16 cellular contexts compared by ENCODE assay signal in the genomic region with DNA sequence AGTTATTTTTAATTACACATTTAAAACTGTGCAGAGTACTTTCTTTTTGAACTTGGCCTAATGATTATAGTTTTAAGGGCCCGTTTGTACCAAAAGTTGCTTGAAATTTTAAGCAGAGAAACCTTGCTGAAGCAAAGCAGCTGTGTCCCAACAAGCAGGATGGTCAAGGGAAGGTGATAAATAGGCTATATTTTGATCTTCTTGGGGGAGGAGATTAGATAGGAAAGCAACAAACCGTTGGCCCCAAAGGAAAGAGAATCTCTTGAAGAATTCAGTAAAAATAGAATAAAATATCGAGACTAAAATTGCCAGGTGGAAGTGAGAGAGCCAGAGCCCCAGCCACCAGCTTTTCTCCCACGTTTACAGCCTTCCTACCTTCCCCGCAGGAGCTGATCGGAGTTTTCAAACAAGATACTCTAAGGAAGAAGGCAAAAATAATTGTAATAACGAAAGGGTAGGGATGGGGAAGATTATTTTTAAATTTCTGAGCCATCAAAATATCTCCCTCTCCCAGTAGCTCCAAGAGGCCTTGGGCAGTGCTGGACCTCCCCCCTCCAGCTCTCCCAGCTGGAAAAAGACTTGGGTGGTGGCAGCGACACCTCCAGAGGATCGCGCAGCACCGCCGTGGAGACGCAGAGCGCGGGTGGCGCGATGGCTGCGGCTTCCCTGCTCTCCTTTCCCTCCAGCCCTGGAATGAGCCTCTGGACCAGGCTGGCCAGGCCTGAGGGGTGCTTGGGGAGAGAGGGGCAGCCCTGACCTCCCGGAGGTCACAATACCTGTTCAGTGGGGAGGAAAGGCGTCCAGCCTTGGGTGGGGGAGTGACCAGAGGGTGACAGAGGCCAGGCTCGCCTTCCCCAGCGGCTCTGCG. TPM values are rescaled to one million over a fixed set of nuclear protein-coding genes. Genes with fewer than 3 reads are reported as not detected.
DNase-seq lines count a peak whose midpoint lies in the region; ATAC-seq and TF ChIP-seq lines count a peak whose summit lies in the region.
"Had no signal": no experiment of that assay in that cellular context is flagged by ENCODE, and none has a peak within 500 bp of the region (broad histone marks: within the 10 kb centered on the region; RNA-seq: fewer than 3 reads in every experiment).

No MANE protein-coding gene starts in this region.

- H3K4me3 ChIP-seq in SK-N-MC (peak overlapping the region; percentile 82), iPS DF 6.9 (ENCODE audit: low read length) (peak overlapping the region; percentile 12; the same call in 1 of the 2 replicates), thyroid gland (replicated peaks in 1 of 3) (no peak overlapping the region)
- H3K4me3 ChIP-seq: lung, psoas muscle had no signal

- H3K27ac Mint-ChIP-seq in activated CD4-positive, alpha-beta T cell treated with anti-CD3 and anti-CD28 coated beads, Interleukin-2, amount 10 ng/mL, durations not matched to agents 7 days and 5 days: peak overlapping the region; percentile 41
- H3K27ac Mint-ChIP-seq: stimulated activated naive CD8-positive, alpha-beta T cell treated with anti-CD3 and anti-CD28 coated beads, Interleukin-15, Interleukin-2, amounts not matched to agents 100 ng/mL and 50 ng/mL, for 24 hours had no signal

- peaks cover 35% of the 10 kb centered on the region for H3K4me1 Mint-ChIP-seq in activated CD4-positive, alpha-beta T cell treated with anti-CD3 and anti-CD28 coated beads, Interleukin-2, amount 10 ng/mL, durations not matched to agents 7 days and 5 days

- CTCF ChIA-PET in activated CD4-positive, alpha-beta T cell treated with anti-CD3 and anti-CD28 coated beads, Interleukin-2, amount 10 ng/mL, durations not matched to agents 7 days and 5 days (lab: Charles Lee): interaction anchor here (0.8 kb wide), 1 partner anchor 37 kb away, joined by 3 read pairs; no protein-coding TSS in a partner anchor

- peaks cover 14% of the 10 kb centered on the region; the same call in 1 of the 2 replicates for H3K27me3 ChIP-seq in iPS DF 6.9 (ENCODE audit: control insufficient read depth, insufficient read depth, low read length)
- H3K27me3 ChIP-seq in thyroid gland: peaks cover 86% of the 10 kb centered on the region

- no peak for TF ChIP-seq CTCF in thyroid gland (IDR thresholded peaks at IDR 0.05)

- POLR2A ChIA-PET in activated CD4-positive, alpha-beta T cell treated with anti-CD3 and anti-CD28 coated beads, Interleukin-2, amount 10 ng/mL, durations not matched to agents 7 days and 5 days (lab: Charles Lee): interaction anchor here (0.7 kb wide), 1 partner anchor 9 kb away, joined by 4 read pairs; no protein-coding TSS in a partner anchor

- H3K36me3 ChIP-seq in SK-N-MC (ENCODE audit: insufficient read depth, low read length) (peaks cover 49% of the 10 kb centered on the region), iPS DF 6.9 (ENCODE audit: control insufficient read depth, insufficient read depth, low read length) (peaks cover 12% of the 10 kb centered on the region), thyroid gland (no peaks in the 10 kb centered on the region)

- H3K27me3 Mint-ChIP-seq in activated CD4-positive, alpha-beta T cell treated with anti-CD3 and anti-CD28 coated beads, Interleukin-2, amount 10 ng/mL, durations not matched to agents 7 days and 5 days: peaks cover 85% of the 10 kb centered on the region

- H3K36me3 Mint-ChIP-seq in activated CD4-positive, alpha-beta T cell treated with anti-CD3 and anti-CD28 coated beads, Interleukin-2, amount 10 ng/mL, durations not matched to agents 7 days and 5 days (ENCODE audit: low read depth): peaks cover 8% of the 10 kb centered on the region

- H3K4me1 ChIP-seq in iPS DF 6.9 (ENCODE audit: control insufficient read depth, insufficient read depth, low read length) (peaks cover 7% of the 10 kb centered on the region; the same call in 1 of the 2 replicates), thyroid gland (peaks cover 0 to 16% of the 10 kb centered on the region in 2 donors)

- intact Hi-C loops in sciatic nerve (cut with DNase I): no loop called here
- intact Hi-C loops in thyroid gland (cut with DNase I): loop anchor here (10.0 kb wide), 1 partner anchor 333 kb away; no protein-coding TSS in a partner anchor

- no peak overlapping the region for H3K4me3 Mint-ChIP-seq in activated CD4-positive, alpha-beta T cell treated with anti-CD3 and anti-CD28 coated beads, Interleukin-2, amount 10 ng/mL, durations not matched to agents 7 days and 5 days
- H3K4me3 Mint-ChIP-seq: stimulated activated naive CD8-positive, alpha-beta T cell treated with anti-CD3 and anti-CD28 coated beads, Interleukin-15, Interleukin-2, amounts not matched to agents 100 ng/mL and 50 ng/mL, for 24 hours had no signal

- TF ChIP-seq POLR2A in thyroid gland (IDR thresholded peaks at IDR 0.05): no peak

- H3K27ac ChIP-seq in SK-N-MC: peak overlapping the region; percentile 97
- H3K27ac ChIP-seq in iPS DF 6.9 (ENCODE audit: low read length): no peak overlapping the region
- H3K27ac ChIP-seq in thyroid gland: no peak overlapping the region
- H3K27ac ChIP-seq: psoas muscle had no signal

- peak overlapping the region; percentile 95 for H3K9ac ChIP-seq in SK-N-MC (ENCODE audit: insufficient read length)

- DNase-seq in activated CD4-positive, alpha-beta T cell treated with anti-CD3 and anti-CD28 coated beads, Interleukin-2, amount 10 ng/mL, durations not matched to agents 7 days and 5 days: no peak
- no peak for DNase-seq in activated CD4-positive, alpha-beta T cell treated with anti-CD3 and anti-CD28 coated beads, Interleukin-2, amount 50 U/mL, for 4 hours
- DNase-seq in SK-N-MC (ENCODE audit: low read depth, low spot score): no peak
- DNase-seq in iPS DF 6.9 (ENCODE audit: low read depth, low spot score): no peak
- DNase-seq in sciatic nerve (ENCODE audit: low spot score): no peak
- DNase-seq in thyroid gland: no peak
- DNase-seq: activated CD8-positive, alpha-beta memory T cell treated with anti-CD3 and anti-CD28 coated beads, Interleukin-2, amount 50 U/mL, for 4 hours; AML-193; amygdala; KBM-7; psoas muscle; stimulated activated CD4-positive, alpha-beta T cell treated with anti-CD3 and anti-CD28 coated beads, Interleukin-4, amount 100 ng/mL, for 24 hours had no signal

- ATAC-seq in sciatic nerve (peak; percentile 14), GM21529 (IDR thresholded peaks at IDR 0.05; ENCODE audit: unreplicated experiment) (no peak), HG02973 (IDR thresholded peaks at IDR 0.05; ENCODE audit: unreplicated experiment) (no peak)
- ATAC-seq: psoas muscle had no signal

- no peaks in the 10 kb centered on the region for H3K9me3 Mint-ChIP-seq in activated CD4-positive, alpha-beta T cell treated with anti-CD3 and anti-CD28 coated beads, Interleukin-2, amount 10 ng/mL, durations not matched to agents 7 days and 5 days
- H3K9me3 Mint-ChIP-seq: stimulated activated naive CD8-positive, alpha-beta T cell treated with anti-CD3 and anti-CD28 coated beads, Interleukin-15, Interleukin-2, amounts not matched to agents 100 ng/mL and 50 ng/mL, for 24 hours had no signal

- WGBS in iPS DF 6.9 (ENCODE audit: insufficient coverage, insufficient read length): no CpG with 5 or more reads among the region's 23 CpGs
- 12 to 19% methylated on average over 23 of the region's 23 CpGs for WGBS in thyroid gland, 2 donors

- no peaks in the 10 kb centered on the region for H3K9me3 ChIP-seq in SK-N-MC (ENCODE audit: low read depth, low read length)
- H3K9me3 ChIP-seq in iPS DF 6.9 (ENCODE audit: control insufficient read depth, insufficient read depth, low read length): no peaks in the 10 kb centered on the region
- H3K9me3 ChIP-seq in thyroid gland: no peaks in the 10 kb centered on the region
- H3K9me3 ChIP-seq: psoas muscle had no signal

RNA-seq across cellular contexts. Expression of a gene that starts 5.8 kb away (rescaled TPM):
- total RNA-seq in activated CD4-positive, alpha-beta T cell treated with anti-CD3 and anti-CD28 coated beads, Interleukin-2, amount 10 ng/mL, durations not matched to agents 7 days and 5 days: not detected
- not detected for total RNA-seq in sciatic nerve
- total RNA-seq in thyroid gland: not detected
- total RNA-seq: psoas muscle had no signal

RNA-seq across cellular contexts. Expression of a gene that starts 15.8 kb away (rescaled TPM):
- total RNA-seq in activated CD4-positive, alpha-beta T cell treated with anti-CD3 and anti-CD28 coated beads, Interleukin-2, amount 10 ng/mL, durations not matched to agents 7 days and 5 days: not detected
- total RNA-seq in sciatic nerve (not detected), thyroid gland (not detected)
- total RNA-seq: lung, psoas muscle had no signal

Comparison
In these comparisons a context has a peak if more than half of its experiments do, and no peak if none do; other contexts are left out.
1. H3K4me3 ChIP-seq: peak in SK-N-MC (single experiment) and iPS DF 6.9 (single experiment); none in thyroid gland (0 of 3).